Comparison of ENCODE assay signal across 8 cellular contexts in the genomic region with DNA sequence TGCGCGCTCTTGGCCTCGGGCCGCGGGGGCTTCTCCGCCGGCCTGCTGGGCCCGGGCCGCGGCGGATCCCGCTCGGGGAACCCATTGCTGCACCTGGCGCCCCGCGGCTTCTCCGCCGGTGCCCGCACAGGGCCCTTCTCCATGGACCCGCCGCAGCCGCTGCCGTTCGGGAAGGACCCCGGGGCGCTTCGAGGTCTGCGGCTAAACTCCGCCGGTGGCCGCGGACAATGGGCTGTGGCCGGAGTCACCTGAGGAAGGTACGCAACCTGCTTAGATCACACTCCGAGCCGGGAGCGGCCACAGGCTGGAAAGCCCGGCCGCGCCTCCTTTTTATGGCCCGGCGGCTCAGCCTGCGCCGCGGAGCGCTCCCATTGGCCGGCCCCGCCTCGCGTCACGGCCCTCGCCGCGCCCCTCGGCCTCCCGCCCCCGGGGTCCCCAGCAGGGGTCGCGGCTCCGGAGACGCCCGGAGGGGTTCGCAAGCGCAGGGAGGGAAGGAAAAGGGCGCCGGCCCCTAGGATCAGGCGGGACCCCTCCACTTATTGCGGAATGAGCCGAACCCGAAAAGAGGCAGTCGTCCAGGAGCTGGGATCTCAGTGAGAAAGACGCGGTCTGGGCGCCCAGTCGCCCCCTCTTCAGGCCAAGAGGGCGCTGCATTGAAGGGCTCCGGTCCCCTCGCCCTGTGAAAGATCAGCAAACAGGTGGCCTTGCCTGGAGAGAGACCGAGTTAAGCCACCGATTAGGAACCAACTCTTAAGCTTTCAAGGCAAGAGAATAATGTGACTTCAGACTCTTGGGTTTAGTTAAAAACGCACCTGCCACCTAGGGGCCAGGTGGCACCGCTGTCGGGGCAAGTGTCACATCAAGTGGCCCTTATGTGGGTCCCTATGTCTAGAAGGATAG. TPM values are rescaled to one million over a fixed set of nuclear protein-coding genes. Genes with fewer than 3 reads are reported as not detected.
DNase-seq lines count a peak whose midpoint lies in the region; TF ChIP-seq lines count a peak whose summit lies in the region.

A gene with protein sequence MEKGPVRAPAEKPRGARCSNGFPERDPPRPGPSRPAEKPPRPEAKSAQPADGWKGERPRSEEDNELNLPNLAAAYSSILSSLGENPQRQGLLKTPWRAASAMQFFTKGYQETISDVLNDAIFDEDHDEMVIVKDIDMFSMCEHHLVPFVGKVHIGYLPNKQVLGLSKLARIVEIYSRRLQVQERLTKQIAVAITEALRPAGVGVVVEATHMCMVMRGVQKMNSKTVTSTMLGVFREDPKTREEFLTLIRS (minus strand): TSS at position 306 of the 900 bp plus-strand sequence. CDS start 163 bp downstream, at position 143.

- no peaks in the 10 kb centered on the region for H3K27me3 Mint-ChIP-seq in activated naive CD8-positive, alpha-beta T cell

- peak within 1 kb of the TSS; percentile 97 for H2AFZ ChIP-seq in SK-N-SH (ENCODE audit: low read depth)

- H3K9me3 ChIP-seq in HAP-1: no peaks in the 10 kb centered on the region
- H3K9me3 ChIP-seq in MG63: no peaks in the 10 kb centered on the region
- H3K9me3 ChIP-seq in SK-N-SH: no peaks in the 10 kb centered on the region
- H3K9me3 ChIP-seq in left ventricle myocardium inferior (replicated peaks): no peaks in the 10 kb centered on the region

- no peaks in the 10 kb centered on the region for H3K79me2 ChIP-seq in SK-N-SH (ENCODE audit: insufficient read depth)

- peak within 1 kb of the TSS; percentile 57; the same call in 1 of the 2 replicates for H3K9ac ChIP-seq in SK-N-SH

- peaks cover 5% of the 10 kb centered on the region for H3K36me3 Mint-ChIP-seq in activated naive CD8-positive, alpha-beta T cell

- H3K27me3 ChIP-seq in HAP-1 (ENCODE audit: low read depth) (no peaks in the 10 kb centered on the region), MG63 (no peaks in the 10 kb centered on the region), SK-N-SH (ENCODE audit: insufficient read depth) (no peaks in the 10 kb centered on the region), left ventricle myocardium inferior (ENCODE audit: low read depth) (no peaks in the 10 kb centered on the region)

- H3K27ac ChIP-seq in SK-N-SH (ENCODE audit: low read depth in 2 of 2, low read length in 1 of 2): peak within 1 kb of the TSS; percentile 11 to 83; a peak in 3 of 4 replicates
- H3K27ac ChIP-seq in left ventricle myocardium inferior (replicated peaks): peak within 1 kb of the TSS; percentile 88

- in situ Hi-C loops in HAP-1 (cut with MboI; ENCODE audit: low sequenced_read_pairs): no loop called here

- H3K36me3 ChIP-seq in HAP-1 (replicated peaks) (no peaks in the 10 kb centered on the region), MG63 (no peaks in the 10 kb centered on the region), SK-N-SH (replicated peaks in 1 of 2; ENCODE audit: control insufficient read depth in 1 of 2, insufficient read depth in 2 of 2, low read length in 1 of 2) (no peaks in the 10 kb centered on the region), left ventricle myocardium inferior (no peaks in the 10 kb centered on the region)

- DNase-seq in GM10248 (ENCODE audit: extremely low spot score) (peak; percentile 88), HAP-1 (ENCODE audit: low spot score in 2 of 2) (peak; percentile 70 to 88), MG63 (peak; percentile 40), SK-N-SH (peak; percentile 96), left ventricle myocardium inferior (peak; percentile 67), renal cortical epithelial cell (ENCODE audit: low read depth) (peak; percentile 32), NCI-H446 treated with DMSO at 0.1 percent for 48 hours (lab: John Stamatoyannopoulos, UW) (no peak)

- peak; percentile 30 for TF ChIP-seq CTCF in GM10248 (IDR thresholded peaks at IDR 0.05; ENCODE audit: control extremely low read depth, extremely low read depth, low read depth, missing control alignments)
- peak; percentile 66 for TF ChIP-seq CTCF in SK-N-SH (IDR thresholded peaks at IDR 0.05)
- peak; percentile 62 for TF ChIP-seq CTCF in left ventricle myocardium inferior (IDR thresholded peaks at IDR 0.05; ENCODE audit: borderline replicate concordance)

- CTCF ChIA-PET in GM10248 (lab: Yijun Ruan, JAX) (interaction anchor here (0.9 to 2.7 kb wide), 16 partner anchors 8 to 414 kb away, joined by 3 to 11 read pairs (median 4); a partner anchor contains a TSS), SK-N-SH (lab: Yijun Ruan, JAX) (interaction anchor here (0.6 to 5.4 kb wide), 27 partner anchors 9 to 339 kb away, joined by 3 to 54 read pairs (median 4); a partner anchor contains a TSS)

- peaks cover 4% of the 10 kb centered on the region; the same call in 1 of the 2 replicates for H3K4me1 ChIP-seq in HAP-1
- H3K4me1 ChIP-seq in SK-N-SH (ENCODE audit: control insufficient read depth in 1 of 2, insufficient read depth in 2 of 2, low read depth in 1 of 2, low read length in 1 of 2): peaks cover 4 to 5% of the 10 kb centered on the region in 2 experiments; a peak in 1 of 4 replicates
- H3K4me1 ChIP-seq in left ventricle myocardium inferior: peaks cover 25% of the 10 kb centered on the region

- H3K4me3 Mint-ChIP-seq in activated naive CD8-positive, alpha-beta T cell: peak within 1 kb of the TSS; percentile 88

- no peaks in the 10 kb centered on the region for H3F3A ChIP-seq in SK-N-SH (replicated peaks; ENCODE audit: insufficient read depth)

- H3K4me1 Mint-ChIP-seq in activated naive CD8-positive, alpha-beta T cell (ENCODE audit: low read depth): peaks cover 24% of the 10 kb centered on the region

- no peaks in the 10 kb centered on the region for H3K9me2 ChIP-seq in SK-N-SH

- H3K4me3 ChIP-seq in HAP-1 (peak within 1 kb of the TSS; percentile 86), MG63 (peak within 1 kb of the TSS; percentile 59), SK-N-SH (ENCODE audit: low read depth in 2 of 2, low read length in 1 of 2) (peak within 1 kb of the TSS; percentile 80 to 82), left ventricle myocardium inferior (peak within 1 kb of the TSS; percentile 99)

- peak within 1 kb of the TSS; percentile 99 for H3K4me2 ChIP-seq in SK-N-SH

- TF ChIP-seq RAD21 in SK-N-SH (IDR thresholded peaks at IDR 0.05; ENCODE audit: low read length): peak; percentile 41

- POLR2A ChIA-PET in GM10248 (lab: Yijun Ruan, JAX): interaction anchor here (1.0 to 1.4 kb wide), 4 partner anchors 8 to 124 kb away, joined by 3 to 7 read pairs (median 3); a partner anchor contains a TSS
- POLR2A ChIA-PET in SK-N-SH (lab: Yijun Ruan, JAX): interaction anchor here (0.6 to 1.9 kb wide), 15 partner anchors 10 to 145 kb away, joined by 3 to 16 read pairs (median 4); no protein-coding TSS in a partner anchor

- WGBS in SK-N-SH (ENCODE audit: low lambda C conversion rate): 9% methylated on average over 14 of the region's 83 CpGs

- no peaks in the 10 kb centered on the region for H4K20me1 ChIP-seq in SK-N-SH (ENCODE audit: insufficient read depth)

- intact Hi-C loops in left ventricle myocardium inferior (cut with micrococcal nuclease): no loop called here

- TF ChIP-seq EP300 in SK-N-SH (IDR thresholded peaks at IDR 0.05; ENCODE audit: borderline replicate concordance in 1 of 2, low read depth in 1 of 2, low read length in 1 of 2): no peak

- no peaks in the 10 kb centered on the region for H3K9me3 Mint-ChIP-seq in activated naive CD8-positive, alpha-beta T cell (ENCODE audit: low read depth)

- peak within 1 kb of the TSS; percentile 62 for H3K27ac Mint-ChIP-seq in activated naive CD8-positive, alpha-beta T cell

TF ChIP-seq in SK-N-SH, 30 proteins besides CTCF, POLR2A, EP300 and RAD21 (continues in another document):
- TF ChIP-seq YY1 (IDR thresholded peaks at IDR 0.05; ENCODE audit: low read depth) (no peak), MXI1 (IDR thresholded peaks at IDR 0.05; ENCODE audit: low read depth, low read length) (0 out of 2 replicates have a peak, but pooled peaks have one; percentile 15), FOSL2 (IDR thresholded peaks at IDR 0.05; ENCODE audit: borderline replicate concordance, low read depth) (no peak), NRF1 (IDR thresholded peaks at IDR 0.05; ENCODE audit: low read depth, low read length) (no peak), GATA2 (CRISPR knock-in tag; IDR thresholded peaks at IDR 0.05) (0 out of 2 replicates have a peak, but pooled peaks have one; percentile 7), FOXJ3 (CRISPR knock-in tag; IDR thresholded peaks at IDR 0.05) (0 out of 2 replicates have a peak, but pooled peaks have one; percentile 48)
- TF ChIP-seq, protein P1, sequence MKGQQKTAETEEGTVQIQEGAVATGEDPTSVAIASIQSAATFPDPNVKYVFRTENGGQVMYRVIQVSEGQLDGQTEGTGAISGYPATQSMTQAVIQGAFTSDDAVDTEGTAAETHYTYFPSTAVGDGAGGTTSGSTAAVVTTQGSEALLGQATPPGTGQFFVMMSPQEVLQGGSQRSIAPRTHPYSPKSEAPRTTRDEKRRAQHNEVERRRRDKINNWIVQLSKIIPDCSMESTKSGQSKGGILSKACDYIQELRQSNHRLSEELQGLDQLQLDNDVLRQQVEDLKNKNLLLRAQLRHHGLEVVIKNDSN (IDR thresholded peaks at IDR 0.05; ENCODE audit: borderline replicate concordance, low read depth): no peak
- TF ChIP-seq, protein P2, sequence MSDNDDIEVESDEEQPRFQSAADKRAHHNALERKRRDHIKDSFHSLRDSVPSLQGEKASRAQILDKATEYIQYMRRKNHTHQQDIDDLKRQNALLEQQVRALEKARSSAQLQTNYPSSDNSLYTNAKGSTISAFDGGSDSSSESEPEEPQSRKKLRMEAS (IDR thresholded peaks at IDR 0.05; ENCODE audit: low read depth): no peak
- TF ChIP-seq, protein P3, sequence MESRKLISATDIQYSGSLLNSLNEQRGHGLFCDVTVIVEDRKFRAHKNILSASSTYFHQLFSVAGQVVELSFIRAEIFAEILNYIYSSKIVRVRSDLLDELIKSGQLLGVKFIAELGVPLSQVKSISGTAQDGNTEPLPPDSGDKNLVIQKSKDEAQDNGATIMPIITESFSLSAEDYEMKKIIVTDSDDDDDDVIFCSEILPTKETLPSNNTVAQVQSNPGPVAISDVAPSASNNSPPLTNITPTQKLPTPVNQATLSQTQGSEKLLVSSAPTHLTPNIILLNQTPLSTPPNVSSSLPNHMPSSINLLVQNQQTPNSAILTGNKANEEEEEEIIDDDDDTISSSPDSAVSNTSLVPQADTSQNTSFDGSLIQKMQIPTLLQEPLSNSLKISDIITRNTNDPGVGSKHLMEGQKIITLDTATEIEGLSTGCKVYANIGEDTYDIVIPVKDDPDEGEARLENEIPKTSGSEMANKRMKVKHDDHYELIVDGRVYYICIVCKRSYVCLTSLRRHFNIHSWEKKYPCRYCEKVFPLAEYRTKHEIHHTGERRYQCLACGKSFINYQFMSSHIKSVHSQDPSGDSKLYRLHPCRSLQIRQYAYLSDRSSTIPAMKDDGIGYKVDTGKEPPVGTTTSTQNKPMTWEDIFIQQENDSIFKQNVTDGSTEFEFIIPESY (IDR thresholded peaks at IDR 0.05; ENCODE audit: borderline replicate concordance, low read depth): no peak

RNA-seq across cellular contexts. Expression of the gene that starts here (rescaled TPM):
- 0.10 and 1.1 TPM in 2 replicates for total RNA-seq in MG63 (2014; rRNA removed; shearing (Covaris generic); ENCODE audit: low replicate concordance)
- 2.2 and 4.7 TPM in 2 replicates for polyA plus RNA-seq in SK-N-SH (2012; rRNA removed)
- 4.7 and 6.0 TPM in 2 replicates for polyA plus RNA-seq in SK-N-SH (2012; cell fraction: cytosol; rRNA removed)
- 2.1 and 2.9 TPM in 2 replicates for polyA plus RNA-seq in SK-N-SH (2012; cell fraction: nucleus; rRNA removed)
- total RNA-seq in left ventricle myocardium inferior: 1.7 TPM
- total RNA-seq in renal cortical epithelial cell: 3.1 and 32.6 TPM in 2 replicates
